In genomic region chr2:170717991-170718589, GRCh38 we compare ENCODE assay signal across 18 cellular contexts. TPM values are rescaled to one million over a fixed set of nuclear protein-coding genes. Genes with fewer than 3 reads are reported as not detected.
A peak's percentile ranks its signal among the peaks of the same experiment; 100 is the strongest.
DNase-seq lines count a peak whose midpoint lies in the region; ATAC-seq, FAIRE-seq and TF ChIP-seq lines count a peak whose summit lies in the region.
"Had no signal": no experiment of that assay in that cellular context is flagged by ENCODE, and none has a peak within 500 bp of the region (broad histone marks: within the 10 kb centered on the region; RNA-seq: fewer than 3 reads in every experiment).

No MANE protein-coding gene starts in this region.

- no peak for TF ChIP-seq CTCF in natural killer cell (IDR thresholded peaks at IDR 0.05)
- no peak for TF ChIP-seq CTCF in uterus (IDR thresholded peaks at IDR 0.05)

- no peak for TF ChIP-seq POLR2A in uterus (IDR thresholded peaks at IDR 0.05)
- TF ChIP-seq POLR2A in GM12891 (IDR thresholded peaks at IDR 0.05; ENCODE audit: low read depth, low read length) = no peak

- peak overlapping the region; percentile 4 for H3K4me3 Mint-ChIP-seq in natural killer cell
- no peak overlapping the region for H3K4me3 Mint-ChIP-seq in natural killer cell treated with Interleukin-12 subunit alpha and Interleukin-12 subunit beta and Interleukin-15 and Interleukin-18, amount 100 ng/mL, for 72 hours
- H3K4me3 Mint-ChIP-seq in activated naive CD8-positive, alpha-beta T cell treated with anti-CD3 and anti-CD28 coated beads, Interleukin-2, amount 50 U/mL, for 24 hours = no peak overlapping the region
- H3K4me3 Mint-ChIP-seq: activated T-cell treated with anti-CD3 and anti-CD28 coated beads, Interleukin-2, amount 50 U/mL, for 4 hours had no signal

- FAIRE-seq in GM12891 (lab: Jason Lieb, UNC) = no peak

- ATAC-seq in natural killer cell = no peak
- no peak for ATAC-seq in natural killer cell treated with Interleukin-12 subunit alpha and Interleukin-12 subunit beta and Interleukin-15 and Interleukin-18, amount 100 ng/mL, for 72 hours
- no peak for ATAC-seq in activated naive CD8-positive, alpha-beta T cell treated with anti-CD3 and anti-CD28 coated beads, Interleukin-2, amount 50 U/mL, for 24 hours
- no peak for ATAC-seq in activated CD4-positive, CD25-positive, alpha-beta regulatory T cell treated with anti-CD3 and anti-CD28 coated beads, Interleukin-2, amount 50 U/mL, for 24 hours
- ATAC-seq: activated T-cell treated with anti-CD3 and anti-CD28 coated beads, Interleukin-2, amount 50 U/mL, for 4 hours; effector memory CD8-positive, alpha-beta T cell; left lobe of liver had no signal

- H3K9me3 ChIP-seq in mesodermal cell (ENCODE audit: control insufficient read depth, low read length) = no peaks in the 10 kb centered on the region
- H3K9me3 ChIP-seq in uterus = no peaks in the 10 kb centered on the region
- H3K9me3 ChIP-seq: right atrium auricular region had no signal

- H3K4me1 Mint-ChIP-seq in natural killer cell = peaks cover 6 to 13% of the 10 kb centered on the region in 2 donors
- peaks cover 6 to 11% of the 10 kb centered on the region in 2 donors for H3K4me1 Mint-ChIP-seq in natural killer cell treated with Interleukin-12 subunit alpha and Interleukin-12 subunit beta and Interleukin-15 and Interleukin-18, amount 100 ng/mL, for 72 hours (ENCODE audit: low read depth in 2 of 2)
- peaks cover 21% of the 10 kb centered on the region for H3K4me1 Mint-ChIP-seq in activated naive CD8-positive, alpha-beta T cell treated with anti-CD3 and anti-CD28 coated beads, Interleukin-2, amount 50 U/mL, for 24 hours

- no peaks in the 10 kb centered on the region for H3K4me1 ChIP-seq in mesodermal cell (ENCODE audit: control insufficient read depth, insufficient read depth, low read length, poor library complexity, severe bottlenecking)
- peaks cover 0 to 8% of the 10 kb centered on the region in 2 donors for H3K4me1 ChIP-seq in uterus

- H3K9me3 Mint-ChIP-seq in natural killer cell = no peaks in the 10 kb centered on the region
- no peaks in the 10 kb centered on the region for H3K9me3 Mint-ChIP-seq in natural killer cell treated with Interleukin-12 subunit alpha and Interleukin-12 subunit beta and Interleukin-15 and Interleukin-18, amount 100 ng/mL, for 72 hours
- H3K9me3 Mint-ChIP-seq in activated naive CD8-positive, alpha-beta T cell treated with anti-CD3 and anti-CD28 coated beads, Interleukin-2, amount 50 U/mL, for 24 hours = no peaks in the 10 kb centered on the region
- H3K9me3 Mint-ChIP-seq: activated T-cell treated with anti-CD3 and anti-CD28 coated beads, Interleukin-2, amount 50 U/mL, for 4 hours; effector memory CD8-positive, alpha-beta T cell had no signal

- intact Hi-C loops in natural killer cell (cut with micrococcal nuclease) = no loop called here
- intact Hi-C loops in uterus (cut with DNase I; ENCODE audit: low total_unique reads) = no loop called here

- DNase-seq in natural killer cell = no peak
- DNase-seq in natural killer cell treated with Interleukin-12 subunit alpha and Interleukin-12 subunit beta and Interleukin-15 and Interleukin-18, amount 100 ng/mL, for 72 hours (ENCODE audit: low spot score) = no peak
- no peak for DNase-seq in activated naive CD8-positive, alpha-beta T cell treated with anti-CD3 and anti-CD28 coated beads, Interleukin-2, amount 50 U/mL, for 24 hours
- no peak for DNase-seq in uterus
- DNase-seq in GM12891 (ENCODE audit: insufficient read length, low spot score) = no peak
- no peak for DNase-seq in Kasumi-1 (lab: John Stamatoyannopoulos, UW)
- DNase-seq: activated CD4-positive, alpha-beta T cell treated with anti-CD3 and anti-CD28 coated beads, Interleukin-2, amount 50 U/mL, for 1 hour; activated T-cell treated with anti-CD3 and anti-CD28 coated beads, Interleukin-2, amount 50 U/mL, for 4 hours; caudate nucleus; effector memory CD8-positive, alpha-beta T cell; GDM1; NCI-H1105; NCI-H2171; T1000 had no signal

- H3K27me3 ChIP-seq in uterus = peaks cover 5 to 29% of the 10 kb centered on the region in 2 donors

- no peak overlapping the region for H3K27ac Mint-ChIP-seq in natural killer cell
- H3K27ac Mint-ChIP-seq in natural killer cell treated with Interleukin-12 subunit alpha and Interleukin-12 subunit beta and Interleukin-15 and Interleukin-18, amount 100 ng/mL, for 72 hours = no peak overlapping the region
- peak overlapping the region; percentile 10 for H3K27ac Mint-ChIP-seq in activated naive CD8-positive, alpha-beta T cell treated with anti-CD3 and anti-CD28 coated beads, Interleukin-2, amount 50 U/mL, for 24 hours
- H3K27ac Mint-ChIP-seq: effector memory CD8-positive, alpha-beta T cell had no signal

- peak overlapping the region; percentile 61 for H3K4me3 ChIP-seq in mesodermal cell (ENCODE audit: extremely low read depth, insufficient read depth, low read length, poor library complexity, severe bottlenecking)
- H3K4me3 ChIP-seq in uterus = no peak overlapping the region
- H3K4me3 ChIP-seq: right atrium auricular region had no signal

- H3K36me3 Mint-ChIP-seq in natural killer cell = no peaks in the 10 kb centered on the region
- no peaks in the 10 kb centered on the region for H3K36me3 Mint-ChIP-seq in natural killer cell treated with Interleukin-12 subunit alpha and Interleukin-12 subunit beta and Interleukin-15 and Interleukin-18, amount 100 ng/mL, for 72 hours
- H3K36me3 Mint-ChIP-seq in activated naive CD8-positive, alpha-beta T cell treated with anti-CD3 and anti-CD28 coated beads, Interleukin-2, amount 50 U/mL, for 24 hours (ENCODE audit: low read depth) = no peaks in the 10 kb centered on the region

- H3K27ac ChIP-seq in mesodermal cell (ENCODE audit: low read depth, low read length, severe bottlenecking) (no peak overlapping the region), uterus (peak overlapping the region; percentile 16 to 21)
- H3K27ac ChIP-seq: right atrium auricular region had no signal

- WGBS in mesodermal cell (ENCODE audit: insufficient coverage in 2 of 2), 2 experiments = 3 to 7% methylated on average over 15 of the region's 18 CpGs

- peaks cover 37 to 59% of the 10 kb centered on the region in 2 donors for H3K27me3 Mint-ChIP-seq in natural killer cell (ENCODE audit: low read depth in 2 of 2)
- peaks cover 32 to 45% of the 10 kb centered on the region in 2 donors for H3K27me3 Mint-ChIP-seq in natural killer cell treated with Interleukin-12 subunit alpha and Interleukin-12 subunit beta and Interleukin-15 and Interleukin-18, amount 100 ng/mL, for 72 hours
- H3K27me3 Mint-ChIP-seq in activated naive CD8-positive, alpha-beta T cell treated with anti-CD3 and anti-CD28 coated beads, Interleukin-2, amount 50 U/mL, for 24 hours = peaks cover 60% of the 10 kb centered on the region

- H3K36me3 ChIP-seq in mesodermal cell (ENCODE audit: control insufficient read depth, insufficient read depth, low read length) = no peaks in the 10 kb centered on the region
- no peaks in the 10 kb centered on the region for H3K36me3 ChIP-seq in uterus
- H3K36me3 ChIP-seq: right atrium auricular region had no signal

TF ChIP-seq in GM12891, 5 proteins besides CTCF, POLR2A, EP300 and RAD21:
- TF ChIP-seq PAX5 (IDR thresholded peaks at IDR 0.05; ENCODE audit: insufficient read depth, low read length, severe bottlenecking) (no peak), SPI1 (IDR thresholded peaks at IDR 0.05; ENCODE audit: low read depth, low read length) (no peak), POLR2AphosphoS5 (IDR thresholded peaks at IDR 0.05; ENCODE audit: low read depth, low read length) (no peak), TAF1 (IDR thresholded peaks at IDR 0.05; ENCODE audit: low read depth, low read length) (no peak), POU2F2 (IDR thresholded peaks at IDR 0.05; ENCODE audit: low read depth, low read length) (no peak)

RNA-seq across cellular contexts. Expression of gene SP5, which starts 3.0 kb away (rescaled TPM):
- total RNA-seq in natural killer cell (not detected), uterus (1 to 10 TPM in 2 of 4 donors, under 1 TPM in 1, not detected in 1; 0.90 to 4.2 (median 1.0) TPM)
- not detected for total RNA-seq in natural killer cell treated with Interleukin-12 subunit alpha and Interleukin-12 subunit beta and Interleukin-15 and Interleukin-18, amount 100 ng/mL, for 72 hours
- 10.0 TPM for polyA plus RNA-seq in mesodermal cell (2013, experiment 1 of 2)
- polyA plus RNA-seq in mesodermal cell (2013, experiment 2 of 2) = 6.6 TPM
- polyA plus RNA-seq in GM12891 (2012; ENCODE audit: low read depth, missing spikeins) = not detected
- total RNA-seq: activated T-cell treated with anti-CD3 and anti-CD28 coated beads, Interleukin-2, amount 50 U/mL, for 4 hours had no signal

RNA-seq across cellular contexts. Expression of gene ERICH2, which starts 52.1 kb away (rescaled TPM):
- not detected for total RNA-seq in natural killer cell
- total RNA-seq in natural killer cell treated with Interleukin-12 subunit alpha and Interleukin-12 subunit beta and Interleukin-15 and Interleukin-18, amount 100 ng/mL, for 72 hours = not detected
- 3.1 TPM for polyA plus RNA-seq in mesodermal cell (2013, experiment 1 of 2)
- 4.3 TPM for polyA plus RNA-seq in mesodermal cell (2013, experiment 2 of 2)
- total RNA-seq in uterus = 1 to 10 TPM in 1 of 4 donors, not detected in 3; 2.2 TPM
- polyA plus RNA-seq in GM12891 (2012; ENCODE audit: low read depth, missing spikeins) = not detected
- total RNA-seq: activated T-cell treated with anti-CD3 and anti-CD28 coated beads, Interleukin-2, amount 50 U/mL, for 4 hours; right atrium auricular region had no signal
